ENCODE assay signal across 10 cellular contexts in genomic region chr12:1534708-1535107, GRCh38. TPM values are rescaled to one million over a fixed set of nuclear protein-coding genes. Genes with fewer than 3 reads are reported as not detected.
A peak's percentile ranks its signal among the peaks of the same experiment; 100 is the strongest.
DNase-seq lines count a peak whose midpoint lies in the region; ATAC-seq and TF ChIP-seq lines count a peak whose summit lies in the region.
"Had no signal": no experiment of that assay in that cellular context is flagged by ENCODE, and none has a peak within 500 bp of the region (broad histone marks: within the 10 kb centered on the region; RNA-seq: fewer than 3 reads in every experiment).

No MANE protein-coding gene starts in this region.

- H3K4me1 Mint-ChIP-seq in chondrocyte (ENCODE audit: low read depth): peaks cover 65% of the 10 kb centered on the region
- peaks cover 34% of the 10 kb centered on the region for H3K4me1 Mint-ChIP-seq in activated CD8-positive, alpha-beta T cell treated with anti-CD3 and anti-CD28 coated beads, Interleukin-2, amount 10 ng/mL, durations not matched to agents 7 days and 5 days (ENCODE audit: low read depth)

- no peak for TF ChIP-seq CTCF in chondrocyte (IDR thresholded peaks at IDR 0.05)

- no peaks in the 10 kb centered on the region for H3K36me3 Mint-ChIP-seq in chondrocyte (ENCODE audit: low read depth)
- H3K36me3 Mint-ChIP-seq in activated CD8-positive, alpha-beta T cell treated with anti-CD3 and anti-CD28 coated beads, Interleukin-2, amount 10 ng/mL, durations not matched to agents 7 days and 5 days (ENCODE audit: low read depth): no peaks in the 10 kb centered on the region
- H3K36me3 Mint-ChIP-seq: IgD-negative memory B cell had no signal

- H3K27me3 Mint-ChIP-seq in chondrocyte (ENCODE audit: low read depth): no peaks in the 10 kb centered on the region
- peaks cover 69% of the 10 kb centered on the region for H3K27me3 Mint-ChIP-seq in activated CD8-positive, alpha-beta T cell treated with anti-CD3 and anti-CD28 coated beads, Interleukin-2, amount 10 ng/mL, durations not matched to agents 7 days and 5 days (ENCODE audit: low read depth)

- H3K27ac Mint-ChIP-seq in chondrocyte (ENCODE audit: unreplicated experiment): peak overlapping the region; percentile 27
- no peak overlapping the region for H3K27ac Mint-ChIP-seq in activated CD8-positive, alpha-beta T cell treated with anti-CD3 and anti-CD28 coated beads, Interleukin-2, amount 10 ng/mL, durations not matched to agents 7 days and 5 days
- H3K27ac Mint-ChIP-seq: IgD-negative memory B cell had no signal

- DNase-seq in EH (ENCODE audit: low read depth) (peak; percentile 11), chondrocyte (ENCODE audit: low spot score) (no peak), dedifferentiated amniotic fluid mesenchymal stem cell (ENCODE audit: extremely low spot score) (no peak)
- DNase-seq in activated CD8-positive, alpha-beta T cell treated with anti-CD3 and anti-CD28 coated beads, Interleukin-2, amount 10 ng/mL, durations not matched to agents 7 days and 5 days: no peak
- DNase-seq: stimulated activated CD4-positive, alpha-beta T cell treated with anti-CD3 and anti-CD28 coated beads, Interleukin-12 subunit alpha, Interleukin-12 subunit beta, amount 100 ng/mL, for 4 hours had no signal

- POLR2A ChIA-PET in activated CD8-positive, alpha-beta T cell treated with anti-CD3 and anti-CD28 coated beads, Interleukin-2, amount 10 ng/mL, durations not matched to agents 7 days and 5 days (lab: Charles Lee): no interaction called here

- no peak overlapping the region for H3K4me3 Mint-ChIP-seq in chondrocyte (ENCODE audit: unreplicated experiment)
- no peak overlapping the region for H3K4me3 Mint-ChIP-seq in activated CD8-positive, alpha-beta T cell treated with anti-CD3 and anti-CD28 coated beads, Interleukin-2, amount 10 ng/mL, durations not matched to agents 7 days and 5 days

- H3K9me3 Mint-ChIP-seq in chondrocyte (ENCODE audit: low read depth): no peaks in the 10 kb centered on the region
- no peaks in the 10 kb centered on the region for H3K9me3 Mint-ChIP-seq in activated CD8-positive, alpha-beta T cell treated with anti-CD3 and anti-CD28 coated beads, Interleukin-2, amount 10 ng/mL, durations not matched to agents 7 days and 5 days (ENCODE audit: insufficient read depth)

- CTCF ChIA-PET in activated CD8-positive, alpha-beta T cell treated with anti-CD3 and anti-CD28 coated beads, Interleukin-2, amount 10 ng/mL, durations not matched to agents 7 days and 5 days (lab: Charles Lee): interaction anchor here (0.5 to 5.1 kb wide), 6 partner anchors 10 to 417 kb away, joined by 3 to 38 read pairs (median 4); partner anchors contain the start of gene FBXL14

- ATAC-seq in GM19463 (IDR thresholded peaks at IDR 0.05; ENCODE audit: unreplicated experiment) (peak; percentile 39), HG03442 (IDR thresholded peaks at IDR 0.05; ENCODE audit: unreplicated experiment) (peak; percentile 16), esophagus mucosa (no peak), GM18502 (IDR thresholded peaks at IDR 0.05; ENCODE audit: poor library complexity, unreplicated experiment) (no peak)
- ATAC-seq in activated CD8-positive, alpha-beta T cell treated with anti-CD3 and anti-CD28 coated beads, Interleukin-2, amount 10 ng/mL, durations not matched to agents 7 days and 5 days: no peak

RNA-seq across cellular contexts. Expression of gene FBXL14, which starts 59.7 kb away (rescaled TPM):
- total RNA-seq in chondrocyte: 6.1 to 6.4 TPM (median 6.3 TPM) in 3 replicates
- 6.9 TPM for total RNA-seq in esophagus mucosa
- 10 to 100 TPM; 27.5 to 28.9 TPM for total RNA-seq in activated CD8-positive, alpha-beta T cell treated with anti-CD3 and anti-CD28 coated beads, Interleukin-2, amount 10 ng/mL, durations not matched to agents 7 days and 5 days

Comparison
In these comparisons a context has a peak if more than half of its experiments do, and no peak if none do; other contexts are left out.
1. ATAC-seq: peak in GM19463 (single experiment) and HG03442 (single experiment); none in esophagus mucosa (single experiment), activated CD8-positive, alpha-beta T cell treated with anti-CD3 and anti-CD28 coated beads, Interleukin-2, amount 10 ng/mL, durations not matched to agents 7 days and 5 days (single experiment) and GM18502 (single experiment).